12 cellular contexts compared by ENCODE assay signal in the genomic region with DNA sequence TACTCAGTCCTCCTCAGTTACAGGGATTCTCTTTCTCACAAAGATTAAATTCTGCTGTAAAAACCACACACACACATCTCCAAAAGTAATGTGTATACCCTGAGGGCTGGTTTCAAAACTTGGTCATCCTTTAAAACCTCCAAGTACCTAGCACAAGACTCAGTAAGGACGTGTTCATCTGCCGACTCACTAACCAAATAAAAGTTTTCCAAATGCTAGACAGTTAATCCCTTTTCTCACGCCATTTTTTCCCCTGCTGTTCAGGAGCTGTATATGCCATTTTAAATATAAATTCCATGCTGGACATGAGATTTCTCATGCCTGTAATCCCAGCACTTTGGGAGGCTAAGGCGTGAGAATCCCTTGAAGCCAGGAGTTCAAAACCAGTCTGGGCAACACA. TPM values are rescaled to one million over a fixed set of nuclear protein-coding genes. Genes with fewer than 3 reads are reported as not detected.
DNase-seq lines count a peak whose midpoint lies in the region; ATAC-seq and TF ChIP-seq lines count a peak whose summit lies in the region.
"Had no signal": no experiment of that assay in that cellular context is flagged by ENCODE, and none has a peak within 500 bp of the region (broad histone marks: within the 10 kb centered on the region; RNA-seq: fewer than 3 reads in every experiment).

No MANE protein-coding gene starts in this region.

- DNase-seq in A673 (ENCODE audit: low spot score) (peak; percentile 41), GM04503 (ENCODE audit: low read depth) (peak; percentile 23), RWPE2 (ENCODE audit: low spot score) (no peak), fibroblast of the aortic adventitia (ENCODE audit: low read depth) (peak; percentile 58), middle frontal gyrus (ENCODE audit: extremely low spot score, low spot score) (no peak), left lobe of liver (ENCODE audit: low spot score) (no peak)
- no peak for DNase-seq in NK-92 treated with Interleukin-12 subunit alpha and Interleukin-12 subunit beta, amount 100 ng/mL, for 24 hours (lab: John Stamatoyannopoulos, UW)
- DNase-seq: activated CD8-positive, alpha-beta T cell treated with anti-CD3 and anti-CD28 coated beads, Interleukin-2, amount 10 ng/mL, durations not matched to agents 7 days and 5 days; activated naive CD4-positive, alpha-beta T cell; left ventricle myocardium inferior; occipital lobe had no signal

- H3K4me3 ChIP-seq in A673 (ENCODE audit: low read depth, low read length, poor library complexity, severe bottlenecking) (no peak overlapping the region), RWPE2 (ENCODE audit: severe bottlenecking) (no peak overlapping the region), fibroblast of the aortic adventitia (ENCODE audit: low read depth, low read length) (no peak overlapping the region)
- H3K4me3 ChIP-seq: left ventricle myocardium inferior had no signal

- no peaks in the 10 kb centered on the region for H3K4me1 ChIP-seq in A673 (ENCODE audit: insufficient read depth, low read length, poor library complexity, severe bottlenecking)
- H3K4me1 ChIP-seq in RWPE2 (ENCODE audit: insufficient read depth, poor library complexity, severe bottlenecking) = peaks cover 4% of the 10 kb centered on the region

- no peaks in the 10 kb centered on the region for H3K36me3 ChIP-seq in A673 (ENCODE audit: insufficient read depth, low read length, poor library complexity, severe bottlenecking)
- peaks cover 6% of the 10 kb centered on the region for H3K36me3 ChIP-seq in RWPE2 (ENCODE audit: low read depth)
- H3K36me3 ChIP-seq: left ventricle myocardium inferior had no signal

- H3K27ac ChIP-seq in A673 (ENCODE audit: low read depth, low read length, poor library complexity, severe bottlenecking) (no peak overlapping the region), RWPE2 (ENCODE audit: poor library complexity, severe bottlenecking) (peak overlapping the region; percentile 71)
- H3K27ac ChIP-seq: left ventricle myocardium inferior had no signal

- TF ChIP-seq CTCF in A673 (conservative IDR thresholded peaks at IDR 0.05; ENCODE audit: low read depth, low read length) (no peak; the same call in 1 of the 2 replicates), RWPE2 (IDR thresholded peaks at IDR 0.05; ENCODE audit: poor library complexity, severe bottlenecking) (peak; percentile 28), fibroblast of the aortic adventitia (IDR thresholded peaks at IDR 0.05; ENCODE audit: insufficient read depth, low read length) (peak; percentile 31)

- BruUV-seq in A673 (replicated peaks; lab: Mats Ljungman, UMichigan) = no TSS peak

- no peaks in the 10 kb centered on the region for H3K9me3 ChIP-seq in A673 (ENCODE audit: low read depth, low read length, poor library complexity, severe bottlenecking)
- no peaks in the 10 kb centered on the region for H3K9me3 ChIP-seq in RWPE2 (ENCODE audit: severe bottlenecking)
- H3K9me3 ChIP-seq: left ventricle myocardium inferior had no signal

- POLR2A ChIA-PET in A673 (lab: Charles Lee; ENCODE audit: low non-redundant PET) = no interaction called here

- no peaks in the 10 kb centered on the region for H3K27me3 ChIP-seq in A673 (replicated peaks; ENCODE audit: insufficient read depth, low read depth, low read length, poor library complexity)
- no peaks in the 10 kb centered on the region for H3K27me3 ChIP-seq in RWPE2 (ENCODE audit: insufficient read depth, poor library complexity, severe bottlenecking)

- CTCF ChIA-PET in A673 (lab: Charles Lee) = no interaction called here

- ATAC-seq in RWPE2 (ENCODE audit: low read depth) (peak; percentile 55), GM21515 (IDR thresholded peaks at IDR 0.05; ENCODE audit: unreplicated experiment) (no peak), left lobe of liver (no peak)
- ATAC-seq: activated CD8-positive, alpha-beta T cell treated with anti-CD3 and anti-CD28 coated beads, Interleukin-2, amount 10 ng/mL, durations not matched to agents 7 days and 5 days had no signal

- intact Hi-C loops in A673 (cut with micrococcal nuclease; ENCODE audit: unreplicated experiment) = no loop called here

RNA-seq across cellular contexts. Expression of gene SAT1, which starts 3.9 kb away (rescaled TPM):
- total RNA-seq in A673 (2021) (21.6 and 27.4 TPM in 2 replicates), fibroblast of the aortic adventitia (ENCODE audit: low replicate concordance) (75.7 and 450 TPM in 2 replicates), left lobe of liver (227 TPM)

RNA-seq across cellular contexts. Expression of gene ACOT9, which starts 35.9 kb away (rescaled TPM):
- 33.6 and 35.4 TPM in 2 replicates for total RNA-seq in A673 (2021)
- total RNA-seq in fibroblast of the aortic adventitia (ENCODE audit: low replicate concordance) = 52.8 and 83.0 TPM in 2 replicates
- 11.0 TPM for total RNA-seq in left lobe of liver

Comparison
In these comparisons a context has a peak if more than half of its experiments do, and no peak if none do; other contexts are left out.
1. DNase-seq: peak in A673 (single experiment), GM04503 (single experiment) and fibroblast of the aortic adventitia (single experiment); none in RWPE2 (single experiment), middle frontal gyrus (single experiment), NK-92 treated with Interleukin-12 subunit alpha and Interleukin-12 subunit beta, amount 100 ng/mL, for 24 hours (single experiment) and left lobe of liver (single experiment).